1 cellular context compared by ENCODE assay signal in genomic region chr20:35539756-35540212, GRCh38.
TF ChIP-seq lines count a peak whose summit lies in the region.

No MANE protein-coding gene starts in this region.

TF ChIP-seq in HepG2, 621 proteins besides CTCF, POLR2A, EP300 and RAD21 (continued from another document and continues in another):
- TF ChIP-seq GLI4 (CRISPR knock-in tag; IDR thresholded peaks at IDR 0.05; ENCODE audit: borderline replicate concordance) (no peak), MTA1 (CRISPR knock-in tag; IDR thresholded peaks at IDR 0.05; ENCODE audit: borderline replicate concordance) (no peak), ELF1 (CRISPR knock-in tag; IDR thresholded peaks at IDR 0.05) (peak; percentile 89), ZNF616 (CRISPR knock-in tag; IDR thresholded peaks at IDR 0.05; ENCODE audit: low read depth) (no peak), ZNF496 (CRISPR knock-in tag; IDR thresholded peaks at IDR 0.05; ENCODE audit: insufficient replicate concordance) (no peak), KDM5B (CRISPR knock-in tag; IDR thresholded peaks at IDR 0.05; ENCODE audit: borderline replicate concordance) (peak; percentile 37; the same call in 1 of the 2 replicates), ZNF333 (CRISPR knock-in tag; IDR thresholded peaks at IDR 0.05; ENCODE audit: borderline replicate concordance) (no peak), BCL6 (CRISPR knock-in tag; IDR thresholded peaks at IDR 0.05) (no peak), ZNF136 (CRISPR knock-in tag; IDR thresholded peaks at IDR 0.05; ENCODE audit: low read depth) (no peak), KLF6 (CRISPR knock-in tag; IDR thresholded peaks at IDR 0.05) (no peak), ZMAT3 (CRISPR knock-in tag; conservative IDR thresholded peaks at IDR 0.05) (no peak), MAZ (IDR thresholded peaks at IDR 0.05; ENCODE audit: borderline replicate concordance, low read depth, low read length) (no peak), MAZ (CRISPR knock-in tag; IDR thresholded peaks at IDR 0.05; ENCODE audit: low read depth) (no peak), ZSCAN5A (CRISPR knock-in tag; IDR thresholded peaks at IDR 0.05; ENCODE audit: borderline replicate concordance) (no peak), ZNF607 (CRISPR knock-in tag; IDR thresholded peaks at IDR 0.05; ENCODE audit: borderline replicate concordance) (no peak), MED13 (CRISPR knock-in tag; IDR thresholded peaks at IDR 0.05) (no peak), ZNF615 (CRISPR knock-in tag; IDR thresholded peaks at IDR 0.05; ENCODE audit: borderline replicate concordance) (no peak), SYNCRIP (IDR thresholded peaks at IDR 0.05; ENCODE audit: insufficient read depth, low read depth, low read length) (no peak), REPIN1 (CRISPR knock-in tag; IDR thresholded peaks at IDR 0.05; ENCODE audit: borderline replicate concordance, low read depth) (no peak), STAT6 (CRISPR knock-in tag; IDR thresholded peaks at IDR 0.05; ENCODE audit: borderline replicate concordance) (no peak), CBX5 (CRISPR knock-in tag; IDR thresholded peaks at IDR 0.05; ENCODE audit: borderline replicate concordance) (no peak), IKZF1 (IDR thresholded peaks at IDR 0.05) (no peak), HNRNPUL1 (IDR thresholded peaks at IDR 0.05; ENCODE audit: low read depth, low read length) (no peak), ZNF382 (CRISPR knock-in tag; IDR thresholded peaks at IDR 0.05; ENCODE audit: borderline replicate concordance) (no peak), WIZ (CRISPR knock-in tag; IDR thresholded peaks at IDR 0.05) (no peak), ZNF251 (CRISPR knock-in tag; IDR thresholded peaks at IDR 0.05) (no peak), ZNF296 (CRISPR knock-in tag; conservative IDR thresholded peaks at IDR 0.05) (no peak), ZNF678 (CRISPR knock-in tag; IDR thresholded peaks at IDR 0.05) (no peak), MTF1 (CRISPR knock-in tag; IDR thresholded peaks at IDR 0.05) (no peak), NFKBIZ (CRISPR knock-in tag; IDR thresholded peaks at IDR 0.05) (no peak), ATF5 (CRISPR knock-in tag; IDR thresholded peaks at IDR 0.05; ENCODE audit: low read depth) (no peak), ZBTB21 (CRISPR knock-in tag; IDR thresholded peaks at IDR 0.05) (no peak), TBP (CRISPR knock-in tag; IDR thresholded peaks at IDR 0.05) (no peak), KDM5A (IDR thresholded peaks at IDR 0.05; ENCODE audit: borderline replicate concordance, low read length) (peak; percentile 12; the same call in 1 of the 2 replicates), SNAPC5 (CRISPR knock-in tag; IDR thresholded peaks at IDR 0.05; ENCODE audit: borderline replicate concordance) (no peak), ZNF407 (CRISPR knock-in tag; IDR thresholded peaks at IDR 0.05; ENCODE audit: not compliant biosample characterization) (no peak), NR2F6 (IDR thresholded peaks at IDR 0.05) (no peak), NR2F6 (CRISPR knock-in tag; IDR thresholded peaks at IDR 0.05) (no peak), FOXO4 (CRISPR knock-in tag; conservative IDR thresholded peaks at IDR 0.05) (no peak), ZNF816 (CRISPR knock-in tag; IDR thresholded peaks at IDR 0.05; ENCODE audit: borderline replicate concordance) (no peak), ZNF350 (CRISPR knock-in tag; IDR thresholded peaks at IDR 0.05; ENCODE audit: borderline replicate concordance, low read depth) (no peak; the same call in 1 of the 2 replicates), ZNF20 (CRISPR knock-in tag; IDR thresholded peaks at IDR 0.05) (no peak), RFXAP (CRISPR knock-in tag; IDR thresholded peaks at IDR 0.05; ENCODE audit: borderline replicate concordance) (peak; percentile 78), DMTF1 (CRISPR knock-in tag; IDR thresholded peaks at IDR 0.05) (no peak), HDAC6 (IDR thresholded peaks at IDR 0.05; ENCODE audit: low read depth, low read length) (no peak), KLF16 (CRISPR knock-in tag; IDR thresholded peaks at IDR 0.05) (0 out of 4 replicates have a peak, but pooled peaks of 1 of the 2 experiments have one; percentile 64), GFI1 (CRISPR knock-in tag; IDR thresholded peaks at IDR 0.05; ENCODE audit: borderline replicate concordance) (no peak; the same call in 1 of the 2 replicates), HNRNPL (IDR thresholded peaks at IDR 0.05; ENCODE audit: low read depth, low read length) (no peak), ZBTB2 (CRISPR knock-in tag; IDR thresholded peaks at IDR 0.05; ENCODE audit: low read depth) (no peak), ZBTB14 (CRISPR knock-in tag; IDR thresholded peaks at IDR 0.05) (no peak)
